In genomic region chr1:228464487-228464983, GRCh38 we compare ENCODE assay signal across 1 cellular context.
A peak's percentile ranks its signal among the peaks of the same experiment; 100 is the strongest.
TF ChIP-seq lines count a peak whose summit lies in the region.

No MANE protein-coding gene starts in this region.

TF ChIP-seq in SK-N-SH, 30 proteins besides CTCF, POLR2A, EP300 and RAD21 (continued from another document):
- no peak for TF ChIP-seq PBX3 (IDR thresholded peaks at IDR 0.05)
- TF ChIP-seq USF2 (IDR thresholded peaks at IDR 0.05; ENCODE audit: borderline replicate concordance, low read depth, low read length), result no peak
- no peak for TF ChIP-seq REST (IDR thresholded peaks at IDR 0.05; ENCODE audit: low read depth, low read length)
- TF ChIP-seq TAF1 (IDR thresholded peaks at IDR 0.05; ENCODE audit: borderline replicate concordance, low read depth, low read length), result peak; percentile 50; the same call in 1 of the 2 replicates
- peak; percentile 92 for TF ChIP-seq MXI1 (IDR thresholded peaks at IDR 0.05; ENCODE audit: low read depth, low read length)
- peak; percentile 60 for TF ChIP-seq IRF3 (IDR thresholded peaks at IDR 0.05; ENCODE audit: low read depth, low read length)
- TF ChIP-seq USF1 (IDR thresholded peaks at IDR 0.05; ENCODE audit: borderline replicate concordance, low read depth), result no peak
- peak; percentile 75 for TF ChIP-seq POLR2AphosphoS5 (IDR thresholded peaks at IDR 0.05; ENCODE audit: low read depth, low read length)
- TF ChIP-seq NRF1 (IDR thresholded peaks at IDR 0.05; ENCODE audit: low read depth, low read length), result peak; percentile 69
